ENCODE assay signal across 1 cellular context in genomic region chr14:75279153-75279738, GRCh38.
TF ChIP-seq lines count a peak whose summit lies in the region.

No MANE protein-coding gene starts in this region.

TF ChIP-seq in GM23338, 12 proteins besides CTCF, POLR2A, EP300 and RAD21 (continued from another document):
- TF ChIP-seq REST (IDR thresholded peaks at IDR 0.05; ENCODE audit: unreplicated experiment) (no peak), EZH2phosphoT487 (IDR thresholded peaks at IDR 0.05; ENCODE audit: unreplicated experiment) (no peak)
